ENCODE assay signal across 21 cellular contexts in the genomic region with DNA sequence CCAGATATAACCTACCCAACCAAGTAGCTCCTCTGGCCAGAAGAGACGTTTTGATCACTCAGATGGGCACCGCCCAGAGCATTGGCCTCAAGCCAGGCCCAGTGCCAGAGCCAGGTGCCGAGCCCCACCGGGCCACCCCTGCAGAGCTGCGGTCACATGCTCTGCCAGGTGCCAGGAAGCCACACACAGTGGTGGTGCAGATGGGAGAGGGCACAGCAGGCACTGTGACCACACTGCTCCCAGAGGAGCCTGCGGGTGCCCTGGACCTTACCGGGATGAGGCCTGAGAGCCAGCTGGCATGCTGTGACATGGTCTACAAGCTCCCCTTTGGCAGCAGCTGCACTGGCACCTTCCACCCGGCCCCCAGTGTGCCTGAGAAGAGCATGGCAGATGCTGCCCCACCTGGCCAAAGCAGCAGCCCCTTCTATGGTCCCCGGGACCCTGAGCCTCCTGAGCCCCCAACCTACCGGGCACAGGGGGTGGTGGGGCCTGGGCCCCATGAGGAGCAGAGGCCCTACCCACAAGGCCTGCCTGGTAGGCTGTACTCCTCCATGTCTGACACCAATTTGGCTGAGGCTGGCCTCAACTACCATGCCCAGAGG. TPM values are rescaled to one million over a fixed set of nuclear protein-coding genes. Genes with fewer than 3 reads are reported as not detected.
DNase-seq lines count a peak whose midpoint lies in the region; ATAC-seq and TF ChIP-seq lines count a peak whose summit lies in the region.
"Had no signal": no experiment of that assay in that cellular context is flagged by ENCODE, and none has a peak within 500 bp of the region (broad histone marks: within the 10 kb centered on the region; RNA-seq: fewer than 3 reads in every experiment).

No MANE protein-coding gene starts in this region.

- ATAC-seq in GM18909 (IDR thresholded peaks at IDR 0.05; ENCODE audit: poor library complexity, unreplicated experiment): no peak
- ATAC-seq in HG03039 (IDR thresholded peaks at IDR 0.05; ENCODE audit: unreplicated experiment): no peak
- ATAC-seq: body of pancreas had no signal

- H3K9me3 Mint-ChIP-seq in HFFc6: no peaks in the 10 kb centered on the region
- H3K9me3 Mint-ChIP-seq: activated naive CD8-positive, alpha-beta T cell treated with anti-CD3 and anti-CD28 coated beads, Interleukin-2, amount 10 ng/mL, durations not matched to agents 7 days and 5 days; activated T-helper 1 cell treated with anti-CD3 and anti-CD28 coated beads, Interleukin-12 subunit alpha, Interleukin-12 subunit beta, Interleukin-2, Interleukin-4 antibody, amounts not matched to agents 30 ng/mL and 10 ng/mL and 1 ng/mL, durations not matched to agents 14 hours and 24 hours and 36 hours had no signal

- H3K4me3 Mint-ChIP-seq in HFFc6: no peak overlapping the region
- H3K4me3 Mint-ChIP-seq: activated naive CD8-positive, alpha-beta T cell treated with anti-CD3 and anti-CD28 coated beads, Interleukin-2, amount 10 ng/mL, durations not matched to agents 7 days and 5 days; activated T-helper 1 cell treated with anti-CD3 and anti-CD28 coated beads, Interleukin-12 subunit alpha, Interleukin-12 subunit beta, Interleukin-2, Interleukin-4 antibody, amounts not matched to agents 30 ng/mL and 10 ng/mL and 1 ng/mL, durations not matched to agents 14 hours and 24 hours and 36 hours had no signal

- no peak overlapping the region for H3K27ac Mint-ChIP-seq in HFFc6
- H3K27ac Mint-ChIP-seq: activated naive CD8-positive, alpha-beta T cell treated with anti-CD3 and anti-CD28 coated beads, Interleukin-2, amount 10 ng/mL, durations not matched to agents 7 days and 5 days; activated T-helper 1 cell treated with anti-CD3 and anti-CD28 coated beads, Interleukin-12 subunit alpha, Interleukin-12 subunit beta, Interleukin-2, Interleukin-4 antibody, amounts not matched to agents 30 ng/mL and 10 ng/mL and 1 ng/mL, durations not matched to agents 14 hours and 24 hours and 36 hours had no signal

- no peaks in the 10 kb centered on the region for H3K4me1 Mint-ChIP-seq in HFFc6 (ENCODE audit: low read depth)

- peaks cover 39% of the 10 kb centered on the region for H3K27me3 Mint-ChIP-seq in HFFc6 (ENCODE audit: insufficient read depth)

- peak overlapping the region; percentile 36 for H3K27ac ChIP-seq in temporal lobe (ENCODE audit: low read depth, low read length)
- H3K27ac ChIP-seq: body of pancreas, hepatocyte, SJSA1, spleen, testis had no signal

- no peaks in the 10 kb centered on the region for H3K36me3 Mint-ChIP-seq in HFFc6 (ENCODE audit: low read depth)
- H3K36me3 Mint-ChIP-seq: activated naive CD8-positive, alpha-beta T cell treated with anti-CD3 and anti-CD28 coated beads, Interleukin-2, amount 10 ng/mL, durations not matched to agents 7 days and 5 days had no signal

- TF ChIP-seq CTCF in HFFc6 (IDR thresholded peaks at IDR 0.05): no peak

- DNase-seq in NCI-H1092 (lab: John Stamatoyannopoulos, UW): peak; percentile 17
- DNase-seq in NCI-H1092 treated with DMSO at 0.1 percent for 48 hours (lab: John Stamatoyannopoulos, UW): no peak
- peak; percentile 53 for DNase-seq in NCI-H2107 (lab: John Stamatoyannopoulos, UW)
- peak; percentile 41 for DNase-seq in SW480 (ENCODE audit: low spot score)
- no peak for DNase-seq in HFFc6
- DNase-seq: 8988T; activated CD8-positive, alpha-beta memory T cell treated with anti-CD3 and anti-CD28 coated beads for 24 hours; activated naive CD8-positive, alpha-beta T cell treated with anti-CD3 and anti-CD28 coated beads, Interleukin-2, amount 10 ng/mL, durations not matched to agents 7 days and 5 days; C1 segment of cervical spinal cord; kidney; spleen; stimulated activated CD8-positive, alpha-beta memory T cell treated with anti-CD3 and anti-CD28 coated beads, Interleukin-4, amount 100 ng/mL, for 48 hours; T-helper 2 cell; testis had no signal

RNA-seq across cellular contexts. Expression of gene APEH, which starts 19.1 kb away (rescaled TPM):
- total RNA-seq in temporal lobe: 47.0 TPM
- total RNA-seq in HFFc6 (2021; fragmentation: NEBNext Ultra II Directional; extraction: Animal tissue kit (Norgen Biotek cat#: 25700)): 100 to 1,000 TPM in 5 of 6 experiments, 10 to 100 TPM in 1; 98.5 to 126 (median 112) TPM

RNA-seq across cellular contexts. Expression of gene MST1, which starts 34.2 kb away (rescaled TPM):
- total RNA-seq in temporal lobe: 5.2 TPM
- total RNA-seq in HFFc6 (2021; fragmentation: NEBNext Ultra II Directional; extraction: Animal tissue kit (Norgen Biotek cat#: 25700)): 1 to 10 TPM; 3.4 to 7.4 (median 4.8) TPM

RNA-seq across cellular contexts. Expression of gene RNF123, which starts 34.3 kb away (rescaled TPM):
- total RNA-seq in temporal lobe: 22.6 TPM
- total RNA-seq in HFFc6 (2021; fragmentation: NEBNext Ultra II Directional; extraction: Animal tissue kit (Norgen Biotek cat#: 25700)): 10 to 100 TPM; 35.3 to 44.2 (median 39.8) TPM

Comparison
In these comparisons a context has a peak if more than half of its experiments do, and no peak if none do; other contexts are left out.
1. DNase-seq: peak in NCI-H1092 (single experiment), NCI-H2107 (single experiment) and SW480 (single experiment); none in NCI-H1092 treated with DMSO at 0.1 percent for 48 hours (single experiment) and HFFc6 (single experiment).